Comparison of ENCODE assay signal across 9 cellular contexts in genomic region chr1:104648269-104648691, GRCh38.
DNase-seq lines count a peak whose midpoint lies in the region; ATAC-seq and TF ChIP-seq lines count a peak whose summit lies in the region.
"Had no signal": no experiment of that assay in that cellular context is flagged by ENCODE, and none has a peak within 500 bp of the region (broad histone marks: within the 10 kb centered on the region; RNA-seq: fewer than 3 reads in every experiment).

No MANE protein-coding gene starts in this region.

- H3K36me3 ChIP-seq in ovary = no peaks in the 10 kb centered on the region

- no peaks in the 10 kb centered on the region for H3K9me3 ChIP-seq in ovary

- 0 to 4% (median 3%) methylated on average over 1 of the region's 1 CpG for WGBS in ovary, 3 donors

- H3K4me1 ChIP-seq in ovary (ENCODE audit: insufficient read depth) = no peaks in the 10 kb centered on the region

- TF ChIP-seq CTCF in ovary (IDR thresholded peaks at IDR 0.05) = no peak

- TF ChIP-seq EP300 in ovary (IDR thresholded peaks at IDR 0.05) = no peak

- intact Hi-C loops in ovary (cut with DNase I) = no loop called here
- intact Hi-C loops in cardiac septum (cut with DNase I) = no loop called here

- ATAC-seq in HG03354 (IDR thresholded peaks at IDR 0.05; ENCODE audit: poor library complexity, severe bottlenecking, unreplicated experiment) = peak; percentile 88

- no peak overlapping the region for H3K27ac ChIP-seq in ovary
- H3K27ac ChIP-seq: skin epidermis had no signal

- no peak for TF ChIP-seq POLR2A in erythroblast (IDR thresholded peaks at IDR 0.05; ENCODE audit: low read length)
- no peak for TF ChIP-seq POLR2A in ovary (IDR thresholded peaks at IDR 0.05)

- no peaks in the 10 kb centered on the region for H3K27me3 ChIP-seq in ovary

- no peak overlapping the region for H3K4me3 ChIP-seq in ovary
- H3K4me3 ChIP-seq: skin epidermis had no signal

- DNase-seq in NCI-H2107 treated with DMSO at 0.1 percent for 48 hours (lab: John Stamatoyannopoulos, UW; ENCODE audit: unreplicated experiment) (peak; percentile 37), NCI-H2107 (lab: John Stamatoyannopoulos, UW) (no peak), NCI-H69 (lab: John Stamatoyannopoulos, UW) (peak; percentile 95), erythroblast (lab: John Stamatoyannopoulos, UW) (peak; percentile 7 to 13), nucleus accumbens (lab: John Stamatoyannopoulos, UW) (no peak), ovary (no peak), cardiac septum (ENCODE audit: low spot score) (no peak)

Comparison
In these comparisons a context has a peak if more than half of its experiments do, and no peak if none do; other contexts are left out.
1. DNase-seq: peak in NCI-H2107 treated with DMSO at 0.1 percent for 48 hours (single experiment), NCI-H69 (single experiment) and erythroblast (2 of 2); none in NCI-H2107 (single experiment), nucleus accumbens (0 of 56), ovary (0 of 5) and cardiac septum (single experiment).